In the genomic region with DNA sequence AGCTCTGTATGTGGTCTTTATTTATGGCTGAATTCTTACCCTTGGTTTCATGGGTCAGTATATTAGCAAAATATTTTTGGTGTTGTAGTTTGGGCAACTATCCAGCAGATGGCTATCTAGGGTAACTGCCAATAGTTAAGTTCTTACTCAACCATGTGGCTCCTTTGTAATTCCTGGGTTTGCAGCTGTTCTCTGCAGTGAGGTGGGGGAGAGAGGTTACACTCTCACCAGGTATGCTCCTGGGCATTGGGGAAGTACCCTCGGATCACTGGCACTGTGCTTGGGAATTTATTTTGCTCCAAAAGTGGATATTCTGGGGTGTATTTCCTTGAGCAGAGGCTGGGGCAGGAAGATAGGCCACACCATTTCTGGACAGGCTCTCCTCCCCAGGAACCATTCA, we compare ENCODE assay signal across 1 cellular context.
TF ChIP-seq lines count a peak whose summit lies in the region.

No MANE protein-coding gene starts in this region.

TF ChIP-seq in GM23338, 12 proteins besides CTCF, POLR2A, EP300 and RAD21 (continued from another document):
- TF ChIP-seq, protein P1, sequence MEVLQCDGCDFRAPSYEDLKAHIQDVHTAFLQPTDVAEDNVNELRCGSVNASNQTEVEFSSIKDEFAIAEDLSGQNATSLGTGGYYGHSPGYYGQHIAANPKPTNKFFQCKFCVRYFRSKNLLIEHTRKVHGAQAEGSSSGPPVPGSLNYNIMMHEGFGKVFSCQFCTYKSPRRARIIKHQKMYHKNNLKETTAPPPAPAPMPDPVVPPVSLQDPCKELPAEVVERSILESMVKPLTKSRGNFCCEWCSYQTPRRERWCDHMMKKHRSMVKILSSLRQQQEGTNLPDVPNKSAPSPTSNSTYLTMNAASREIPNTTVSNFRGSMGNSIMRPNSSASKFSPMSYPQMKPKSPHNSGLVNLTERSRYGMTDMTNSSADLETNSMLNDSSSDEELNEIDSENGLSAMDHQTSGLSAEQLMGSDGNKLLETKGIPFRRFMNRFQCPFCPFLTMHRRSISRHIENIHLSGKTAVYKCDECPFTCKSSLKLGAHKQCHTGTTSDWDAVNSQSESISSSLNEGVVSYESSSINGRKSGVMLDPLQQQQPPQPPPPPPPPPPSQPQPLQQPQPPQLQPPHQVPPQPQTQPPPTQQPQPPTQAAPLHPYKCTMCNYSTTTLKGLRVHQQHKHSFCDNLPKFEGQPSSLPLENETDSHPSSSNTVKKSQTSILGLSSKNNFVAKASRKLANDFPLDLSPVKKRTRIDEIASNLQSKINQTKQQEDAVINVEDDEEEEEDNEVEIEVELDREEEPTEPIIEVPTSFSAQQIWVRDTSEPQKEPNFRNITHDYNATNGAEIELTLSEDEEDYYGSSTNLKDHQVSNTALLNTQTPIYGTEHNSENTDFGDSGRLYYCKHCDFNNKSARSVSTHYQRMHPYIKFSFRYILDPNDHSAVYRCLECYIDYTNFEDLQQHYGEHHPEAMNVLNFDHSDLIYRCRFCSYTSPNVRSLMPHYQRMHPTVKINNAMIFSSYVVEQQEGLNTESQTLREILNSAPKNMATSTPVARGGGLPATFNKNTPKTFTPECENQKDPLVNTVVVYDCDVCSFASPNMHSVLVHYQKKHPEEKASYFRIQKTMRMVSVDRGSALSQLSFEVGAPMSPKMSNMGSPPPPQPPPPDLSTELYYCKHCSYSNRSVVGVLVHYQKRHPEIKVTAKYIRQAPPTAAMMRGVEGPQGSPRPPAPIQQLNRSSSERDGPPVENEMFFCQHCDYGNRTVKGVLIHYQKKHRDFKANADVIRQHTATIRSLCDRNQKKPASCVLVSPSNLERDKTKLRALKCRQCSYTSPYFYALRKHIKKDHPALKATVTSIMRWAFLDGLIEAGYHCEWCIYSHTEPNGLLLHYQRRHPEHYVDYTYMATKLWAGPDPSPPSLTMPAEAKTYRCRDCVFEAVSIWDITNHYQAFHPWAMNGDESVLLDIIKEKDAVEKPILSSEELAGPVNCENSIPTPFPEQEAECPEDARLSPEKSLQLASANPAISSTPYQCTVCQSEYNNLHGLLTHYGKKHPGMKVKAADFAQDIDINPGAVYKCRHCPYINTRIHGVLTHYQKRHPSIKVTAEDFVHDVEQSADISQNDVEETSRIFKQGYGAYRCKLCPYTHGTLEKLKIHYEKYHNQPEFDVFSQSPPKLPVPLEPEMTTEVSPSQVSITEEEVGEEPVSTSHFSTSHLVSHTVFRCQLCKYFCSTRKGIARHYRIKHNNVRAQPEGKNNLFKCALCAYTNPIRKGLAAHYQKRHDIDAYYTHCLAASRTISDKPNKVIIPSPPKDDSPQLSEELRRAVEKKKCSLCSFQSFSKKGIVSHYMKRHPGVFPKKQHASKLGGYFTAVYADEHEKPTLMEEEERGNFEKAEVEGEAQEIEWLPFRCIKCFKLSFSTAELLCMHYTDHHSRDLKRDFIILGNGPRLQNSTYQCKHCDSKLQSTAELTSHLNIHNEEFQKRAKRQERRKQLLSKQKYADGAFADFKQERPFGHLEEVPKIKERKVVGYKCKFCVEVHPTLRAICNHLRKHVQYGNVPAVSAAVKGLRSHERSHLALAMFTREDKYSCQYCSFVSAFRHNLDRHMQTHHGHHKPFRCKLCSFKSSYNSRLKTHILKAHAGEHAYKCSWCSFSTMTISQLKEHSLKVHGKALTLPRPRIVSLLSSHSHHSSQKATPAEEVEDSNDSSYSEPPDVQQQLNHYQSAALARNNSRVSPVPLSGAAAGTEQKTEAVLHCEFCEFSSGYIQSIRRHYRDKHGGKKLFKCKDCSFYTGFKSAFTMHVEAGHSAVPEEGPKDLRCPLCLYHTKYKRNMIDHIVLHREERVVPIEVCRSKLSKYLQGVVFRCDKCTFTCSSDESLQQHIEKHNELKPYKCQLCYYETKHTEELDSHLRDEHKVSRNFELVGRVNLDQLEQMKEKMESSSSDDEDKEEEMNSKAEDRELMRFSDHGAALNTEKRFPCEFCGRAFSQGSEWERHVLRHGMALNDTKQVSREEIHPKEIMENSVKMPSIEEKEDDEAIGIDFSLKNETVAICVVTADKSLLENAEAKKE (CRISPR knock-in tag; IDR thresholded peaks at IDR 0.05), result no peak
- TF ChIP-seq, protein P2, sequence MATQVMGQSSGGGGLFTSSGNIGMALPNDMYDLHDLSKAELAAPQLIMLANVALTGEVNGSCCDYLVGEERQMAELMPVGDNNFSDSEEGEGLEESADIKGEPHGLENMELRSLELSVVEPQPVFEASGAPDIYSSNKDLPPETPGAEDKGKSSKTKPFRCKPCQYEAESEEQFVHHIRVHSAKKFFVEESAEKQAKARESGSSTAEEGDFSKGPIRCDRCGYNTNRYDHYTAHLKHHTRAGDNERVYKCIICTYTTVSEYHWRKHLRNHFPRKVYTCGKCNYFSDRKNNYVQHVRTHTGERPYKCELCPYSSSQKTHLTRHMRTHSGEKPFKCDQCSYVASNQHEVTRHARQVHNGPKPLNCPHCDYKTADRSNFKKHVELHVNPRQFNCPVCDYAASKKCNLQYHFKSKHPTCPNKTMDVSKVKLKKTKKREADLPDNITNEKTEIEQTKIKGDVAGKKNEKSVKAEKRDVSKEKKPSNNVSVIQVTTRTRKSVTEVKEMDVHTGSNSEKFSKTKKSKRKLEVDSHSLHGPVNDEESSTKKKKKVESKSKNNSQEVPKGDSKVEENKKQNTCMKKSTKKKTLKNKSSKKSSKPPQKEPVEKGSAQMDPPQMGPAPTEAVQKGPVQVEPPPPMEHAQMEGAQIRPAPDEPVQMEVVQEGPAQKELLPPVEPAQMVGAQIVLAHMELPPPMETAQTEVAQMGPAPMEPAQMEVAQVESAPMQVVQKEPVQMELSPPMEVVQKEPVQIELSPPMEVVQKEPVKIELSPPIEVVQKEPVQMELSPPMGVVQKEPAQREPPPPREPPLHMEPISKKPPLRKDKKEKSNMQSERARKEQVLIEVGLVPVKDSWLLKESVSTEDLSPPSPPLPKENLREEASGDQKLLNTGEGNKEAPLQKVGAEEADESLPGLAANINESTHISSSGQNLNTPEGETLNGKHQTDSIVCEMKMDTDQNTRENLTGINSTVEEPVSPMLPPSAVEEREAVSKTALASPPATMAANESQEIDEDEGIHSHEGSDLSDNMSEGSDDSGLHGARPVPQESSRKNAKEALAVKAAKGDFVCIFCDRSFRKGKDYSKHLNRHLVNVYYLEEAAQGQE (IDR thresholded peaks at IDR 0.05; ENCODE audit: unreplicated experiment), result no peak
- TF ChIP-seq POLR2AphosphoS5 (IDR thresholded peaks at IDR 0.05; ENCODE audit: low read depth) (no peak), CREB1 (CRISPR knock-in tag; IDR thresholded peaks at IDR 0.05; ENCODE audit: low read depth) (no peak), EZH2phosphoT487 (IDR thresholded peaks at IDR 0.05; ENCODE audit: unreplicated experiment) (no peak)
